44 cellular contexts compared by ENCODE assay signal in the genomic region with DNA sequence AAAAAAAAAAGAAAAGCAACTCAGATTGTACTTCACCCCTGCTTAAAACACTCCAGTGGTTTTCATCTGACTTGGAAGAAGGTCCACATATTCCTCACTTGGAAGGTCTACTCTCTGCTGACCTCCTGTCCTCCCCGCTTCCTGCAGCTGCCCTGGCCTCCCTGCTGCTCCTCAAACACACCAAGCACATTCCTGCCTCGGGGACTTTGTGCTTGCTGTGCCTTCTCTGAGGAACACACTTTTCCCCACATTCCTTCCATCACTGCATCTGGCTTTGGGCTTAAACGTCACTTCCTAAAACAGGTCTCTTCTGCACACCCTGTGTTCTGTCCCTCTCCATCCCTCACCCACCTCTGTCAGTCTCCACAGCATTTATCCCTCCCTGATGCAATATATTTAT. TPM values are rescaled to one million over a fixed set of nuclear protein-coding genes. Genes with fewer than 3 reads are reported as not detected.
"Had no signal": no experiment of that assay in that cellular context is flagged by ENCODE, and none has a peak within 500 bp of the region (broad histone marks: within the 10 kb centered on the region; RNA-seq: fewer than 3 reads in every experiment).

No MANE protein-coding gene starts in this region.

- H3K4me1 ChIP-seq: esophagus squamous epithelium, gastroesophageal sphincter, heart right ventricle had no signal

- H3K36me3 Mint-ChIP-seq: activated CD4-positive, alpha-beta memory T cell treated with anti-CD3 and anti-CD28 coated beads for 36 hours; activated CD8-positive, alpha-beta memory T cell treated with anti-CD3 and anti-CD28 coated beads, Interleukin-2, amount 10 ng/mL, durations not matched to agents 7 days and 5 days; activated naive CD4-positive, alpha-beta T cell treated with anti-CD3 and anti-CD28 coated beads, Interleukin-2, amount 10 ng/mL, durations not matched to agents 7 days and 5 days; activated naive CD8-positive, alpha-beta T cell had no signal

- H3K27ac ChIP-seq: brain microvascular endothelial cell, coronary artery, dorsolateral prefrontal cortex, epithelial cell of prostate, esophagus squamous epithelium, gastroesophageal sphincter, heart right ventricle had no signal

- H3K4me3 ChIP-seq: coronary artery, dorsolateral prefrontal cortex, esophagus squamous epithelium, gastroesophageal sphincter, heart right ventricle had no signal

- H3K9me3 Mint-ChIP-seq: activated CD4-positive, alpha-beta memory T cell treated with anti-CD3 and anti-CD28 coated beads for 36 hours; activated CD4-positive, alpha-beta T cell treated with anti-CD3 and anti-CD28 coated beads, Interleukin-2, amount 10 ng/mL, durations not matched to agents 24 days and 14 days; activated naive CD4-positive, alpha-beta T cell treated with anti-CD3 and anti-CD28 coated beads, Interleukin-2, amount 10 ng/mL, durations not matched to agents 7 days and 5 days; activated T-helper 1 cell treated with anti-CD3 and anti-CD28 coated beads, Interleukin-12 subunit alpha, Interleukin-12 subunit beta, Interleukin-2, Interleukin-4 antibody, amounts not matched to agents 30 ng/mL and 10 ng/mL and 1 ng/mL, durations not matched to agents 14 hours and 24 hours and 36 hours; activated T-helper 2 cell treated with anti-CD3 and anti-CD28 coated beads, Interferon-gamma antibody, Interleukin-2, Interleukin-4, amounts not matched to agents 10 μg/mL and 5 μg/mL and 100 μg/mL, durations not matched to agents 14 hours and 24 hours and 36 hours; central memory CD8-positive, alpha-beta T cell; dendritic cell treated with granulocyte-macrophage colony-stimulating factor and Interleukin-4, amounts not matched to agents 40 ng/mL and 50 ng/mL, for 4 days; effector memory CD8-positive, alpha-beta T cell; T-helper 2 cell treated with Interferon-gamma antibody and Interleukin-4, amounts not matched to agents 5 μg/mL and 100 μg/mL, for 36 hours had no signal

- H3K9me3 ChIP-seq: esophagus squamous epithelium, gastroesophageal sphincter, heart right ventricle had no signal

- DNase-seq: activated CD4-positive, alpha-beta memory T cell treated with anti-CD3 and anti-CD28 coated beads for 36 hours; activated CD4-positive, alpha-beta T cell treated with anti-CD3 and anti-CD28 coated beads for 36 hours; activated CD4-positive, alpha-beta T cell treated with anti-CD3 and anti-CD28 coated beads, Interleukin-2, amount 10 ng/mL, durations not matched to agents 24 days and 14 days; activated CD4-positive, CD25-positive, alpha-beta regulatory T cell; activated CD4-positive, CD25-positive, alpha-beta regulatory T cell treated with anti-CD3 and anti-CD28 coated beads, Interleukin-2, amount 50 U/mL, for 72 hours; activated CD8-positive, alpha-beta memory T cell treated with anti-CD3 and anti-CD28 coated beads, Interleukin-2, amount 10 ng/mL, durations not matched to agents 7 days and 5 days; activated CD8-positive, alpha-beta memory T cell treated with anti-CD3 and anti-CD28 coated beads, Interleukin-2, amount 50 U/mL, for 4 hours; activated CD8-positive, alpha-beta T cell treated with anti-CD3 and anti-CD28 coated beads, Interleukin-2, amount 10 ng/mL, durations not matched to agents 7 days and 5 days; activated effector memory CD4-positive, alpha-beta T cell treated with anti-CD3 and anti-CD28 coated beads, Interleukin-2, amount 50 U/mL, for 16 hours; activated naive CD4-positive, alpha-beta T cell; activated naive CD4-positive, alpha-beta T cell treated with anti-CD3 and anti-CD28 coated beads, Interleukin-2, amount 10 ng/mL, durations not matched to agents 7 days and 5 days; activated T-cell treated with anti-CD3 and anti-CD28 coated beads, Interleukin-2, amount 50 U/mL, for 1 hour; activated T-cell treated with anti-CD3 and anti-CD28 coated beads, Interleukin-2, amount 50 U/mL, for 48 hours; amniotic stem cell; anterior cingulate cortex; brain microvascular endothelial cell; dorsolateral prefrontal cortex; effector CD4-positive, alpha-beta T cell; effector memory CD8-positive, alpha-beta T cell; esophagus squamous epithelium; foreskin melanocyte; heart right ventricle; T-helper 1 cell; T-helper 17 cell; T1000 had no signal

- H3K36me3 ChIP-seq: brain microvascular endothelial cell, esophagus squamous epithelium, gastroesophageal sphincter, heart right ventricle had no signal

- H3K4me1 Mint-ChIP-seq: activated CD4-positive, alpha-beta T cell treated with anti-CD3 and anti-CD28 coated beads for 36 hours; activated CD4-positive, alpha-beta T cell treated with anti-CD3 and anti-CD28 coated beads, Interleukin-2, amount 10 ng/mL, durations not matched to agents 24 days and 14 days; activated CD8-positive, alpha-beta memory T cell treated with anti-CD3 and anti-CD28 coated beads, Interleukin-2, amount 10 ng/mL, durations not matched to agents 7 days and 5 days; activated naive CD4-positive, alpha-beta T cell treated with anti-CD3 and anti-CD28 coated beads, Interleukin-2, amount 10 ng/mL, durations not matched to agents 7 days and 5 days; central memory CD8-positive, alpha-beta T cell had no signal

- ATAC-seq: activated CD4-positive, alpha-beta T cell treated with anti-CD3 and anti-CD28 coated beads for 36 hours; activated CD8-positive, alpha-beta memory T cell treated with anti-CD3 and anti-CD28 coated beads, Interleukin-2, amount 10 ng/mL, durations not matched to agents 7 days and 5 days; activated CD8-positive, alpha-beta T cell treated with anti-CD3 and anti-CD28 coated beads, Interleukin-2, amount 10 ng/mL, durations not matched to agents 7 days and 5 days; effector memory CD8-positive, alpha-beta T cell; gastroesophageal sphincter; heart right ventricle; T-helper 17 cell had no signal

- H3K4me3 Mint-ChIP-seq: activated CD4-positive, alpha-beta memory T cell treated with anti-CD3 and anti-CD28 coated beads for 36 hours; activated CD4-positive, alpha-beta T cell treated with anti-CD3 and anti-CD28 coated beads for 36 hours; activated CD4-positive, alpha-beta T cell treated with anti-CD3 and anti-CD28 coated beads, Interleukin-2, amount 10 ng/mL, durations not matched to agents 24 days and 14 days; activated CD8-positive, alpha-beta memory T cell treated with anti-CD3 and anti-CD28 coated beads, Interleukin-2, amount 10 ng/mL, durations not matched to agents 7 days and 5 days; activated CD8-positive, alpha-beta T cell treated with anti-CD3 and anti-CD28 coated beads, Interleukin-2, amount 10 ng/mL, durations not matched to agents 7 days and 5 days; activated naive CD4-positive, alpha-beta T cell treated with anti-CD3 and anti-CD28 coated beads, Interleukin-2, amount 10 ng/mL, durations not matched to agents 7 days and 5 days; activated naive CD8-positive, alpha-beta T cell; activated T-helper 1 cell treated with anti-CD3 and anti-CD28 coated beads, Interleukin-12 subunit alpha, Interleukin-12 subunit beta, Interleukin-2, Interleukin-4 antibody, amounts not matched to agents 30 ng/mL and 10 ng/mL and 1 ng/mL, durations not matched to agents 14 hours and 24 hours and 36 hours; central memory CD8-positive, alpha-beta T cell; dendritic cell treated with granulocyte-macrophage colony-stimulating factor and Interleukin-4, amounts not matched to agents 40 ng/mL and 50 ng/mL, for 4 days; effector memory CD8-positive, alpha-beta T cell; T-helper 17 cell; T-helper 2 cell treated with Interferon-gamma antibody and Interleukin-4, amounts not matched to agents 5 μg/mL and 100 μg/mL, for 36 hours had no signal

- H3K27ac Mint-ChIP-seq: activated CD4-positive, alpha-beta memory T cell treated with anti-CD3 and anti-CD28 coated beads for 36 hours; activated CD4-positive, alpha-beta T cell treated with anti-CD3 and anti-CD28 coated beads for 36 hours; activated CD4-positive, alpha-beta T cell treated with anti-CD3 and anti-CD28 coated beads, Interleukin-2, amount 10 ng/mL, durations not matched to agents 24 days and 14 days; activated CD8-positive, alpha-beta memory T cell treated with anti-CD3 and anti-CD28 coated beads, Interleukin-2, amount 10 ng/mL, durations not matched to agents 7 days and 5 days; activated CD8-positive, alpha-beta T cell treated with anti-CD3 and anti-CD28 coated beads, Interleukin-2, amount 10 ng/mL, durations not matched to agents 7 days and 5 days; activated naive CD4-positive, alpha-beta T cell treated with anti-CD3 and anti-CD28 coated beads, Interleukin-2, amount 10 ng/mL, durations not matched to agents 7 days and 5 days; activated naive CD8-positive, alpha-beta T cell; activated T-helper 1 cell treated with anti-CD3 and anti-CD28 coated beads, Interleukin-12 subunit alpha, Interleukin-12 subunit beta, Interleukin-2, Interleukin-4 antibody, amounts not matched to agents 30 ng/mL and 10 ng/mL and 1 ng/mL, durations not matched to agents 14 hours and 24 hours and 36 hours; activated T-helper 2 cell treated with anti-CD3 and anti-CD28 coated beads, Interferon-gamma antibody, Interleukin-2, Interleukin-4, amounts not matched to agents 10 μg/mL and 5 μg/mL and 100 μg/mL, durations not matched to agents 14 hours and 24 hours and 36 hours; dendritic cell treated with granulocyte-macrophage colony-stimulating factor and Interleukin-4, amounts not matched to agents 40 ng/mL and 50 ng/mL, for 4 days; effector memory CD8-positive, alpha-beta T cell; T-helper 17 cell; T-helper 2 cell treated with Interferon-gamma antibody and Interleukin-4, amounts not matched to agents 5 μg/mL and 100 μg/mL, for 36 hours had no signal

RNA-seq across cellular contexts. Expression of gene PDYN, which starts 4.9 kb away (rescaled TPM):
- total RNA-seq: activated CD4-positive, alpha-beta memory T cell treated with anti-CD3 and anti-CD28 coated beads for 36 hours; activated CD4-positive, alpha-beta T cell treated with anti-CD3 and anti-CD28 coated beads for 36 hours; activated CD4-positive, alpha-beta T cell treated with anti-CD3 and anti-CD28 coated beads, Interleukin-2, amount 10 ng/mL, durations not matched to agents 24 days and 14 days; activated CD8-positive, alpha-beta memory T cell treated with anti-CD3 and anti-CD28 coated beads for 36 hours; activated CD8-positive, alpha-beta memory T cell treated with anti-CD3 and anti-CD28 coated beads, Interleukin-2, amount 10 ng/mL, durations not matched to agents 7 days and 5 days; activated CD8-positive, alpha-beta T cell treated with anti-CD3 and anti-CD28 coated beads, Interleukin-2, amount 10 ng/mL, durations not matched to agents 7 days and 5 days; activated T-helper 1 cell treated with anti-CD3 and anti-CD28 coated beads, Interleukin-12 subunit alpha, Interleukin-12 subunit beta, Interleukin-2, Interleukin-4 antibody, amounts not matched to agents 30 ng/mL and 10 ng/mL and 1 ng/mL, durations not matched to agents 14 hours and 24 hours and 36 hours; activated T-helper 2 cell treated with anti-CD3 and anti-CD28 coated beads, Interferon-gamma antibody, Interleukin-2, Interleukin-4, amounts not matched to agents 10 μg/mL and 5 μg/mL and 100 μg/mL, durations not matched to agents 14 hours and 24 hours and 36 hours; astrocyte; bronchial epithelial cell; cardiac septum; endothelial cell of umbilical vein; esophagus squamous epithelium; fibroblast of lung; fibroblast of villous mesenchyme; gastroesophageal sphincter; glomerular endothelial cell; heart right ventricle; T-helper 17 cell had no signal
- polyA plus RNA-seq: adipose tissue, endothelial cell of umbilical vein, esophagus, fibroblast of lung, heart right ventricle had no signal
